Comparison of ENCODE assay signal across 8 cellular contexts in genomic region chr1:70353641-70354331, GRCh38. TPM values are rescaled to one million over a fixed set of nuclear protein-coding genes. Genes with fewer than 3 reads are reported as not detected.
A peak's percentile ranks its signal among the peaks of the same experiment; 100 is the strongest.
DNase-seq lines count a peak whose midpoint lies in the region; ATAC-seq and TF ChIP-seq lines count a peak whose summit lies in the region.

No MANE protein-coding gene starts in this region.

- H3K9me3 Mint-ChIP-seq in glutamatergic neuron (ENCODE audit: unreplicated experiment) = peaks cover 12% of the 10 kb centered on the region

- H3K27me3 Mint-ChIP-seq in glutamatergic neuron (ENCODE audit: unreplicated experiment) = peaks cover 1% of the 10 kb centered on the region

- H3K27ac Mint-ChIP-seq in glutamatergic neuron (ENCODE audit: unreplicated experiment) = peak overlapping the region; percentile 94

- H3K4me1 Mint-ChIP-seq in glutamatergic neuron (ENCODE audit: low read depth, unreplicated experiment) = peaks cover 8% of the 10 kb centered on the region

- H3K4me3 Mint-ChIP-seq in glutamatergic neuron (ENCODE audit: unreplicated experiment) = peak overlapping the region; percentile 89

- intact Hi-C loops in Right ventricle myocardium superior (cut with DNase I) = no loop called here
- intact Hi-C loops in cardiac septum (cut with DNase I) = loop anchor here (2.0 to 10.0 kb wide), 2 partner anchors 57 to 129 kb away; partner anchors contain the start of genes CTH and SRSF11

- no peak for TF ChIP-seq CTCF in glutamatergic neuron (IDR thresholded peaks at IDR 0.05; ENCODE audit: partially characterized antibody, unreplicated experiment)

- DNase-seq in Right ventricle myocardium superior = no peak
- DNase-seq in cardiac septum (ENCODE audit: low spot score) = no peak
- DNase-seq in NCI-H1105 (lab: John Stamatoyannopoulos, UW) = peak; percentile 63
- peak; percentile 45 for DNase-seq in activated gamma-delta T cell (lab: John Stamatoyannopoulos, UW)
- DNase-seq in glutamatergic neuron = no peak
- peak; percentile 27 for DNase-seq in pons (ENCODE audit: low spot score)
- no peak for DNase-seq in NK-92 treated with Interleukin-12 subunit alpha and Interleukin-12 subunit beta, amount 100 ng/mL, for 24 hours (lab: John Stamatoyannopoulos, UW)

- peak; percentile 49 for ATAC-seq in Right ventricle myocardium superior (ENCODE audit: poor library complexity)
- ATAC-seq in HG02642 (IDR thresholded peaks at IDR 0.05; ENCODE audit: poor library complexity, unreplicated experiment) = peak; percentile 33

- no peaks in the 10 kb centered on the region for H3K36me3 Mint-ChIP-seq in glutamatergic neuron (ENCODE audit: unreplicated experiment)

RNA-seq across cellular contexts. Expression of gene ANKRD13C, which starts 0.7 kb away (rescaled TPM):
- total RNA-seq in Right ventricle myocardium superior = 9.1 TPM
- total RNA-seq in cardiac septum = 11.8 TPM
- total RNA-seq in glutamatergic neuron (ENCODE audit: unreplicated experiment) = 21.8 TPM

RNA-seq across cellular contexts. Expression of gene CTH, which starts 57.3 kb away (rescaled TPM):
- total RNA-seq in Right ventricle myocardium superior = 0.59 TPM
- 0.43 TPM for total RNA-seq in cardiac septum
- 7.3 TPM for total RNA-seq in glutamatergic neuron (ENCODE audit: unreplicated experiment)

Comparison
In these comparisons a context has a peak if more than half of its experiments do, and no peak if none do; other contexts are left out.
1. DNase-seq: peak in NCI-H1105 (single experiment), activated gamma-delta T cell (single experiment) and pons (single experiment); none in Right ventricle myocardium superior (single experiment), cardiac septum (single experiment), glutamatergic neuron (single experiment) and NK-92 treated with Interleukin-12 subunit alpha and Interleukin-12 subunit beta, amount 100 ng/mL, for 24 hours (single experiment).